Comparison of ENCODE assay signal across 1 cellular context in the genomic region with DNA sequence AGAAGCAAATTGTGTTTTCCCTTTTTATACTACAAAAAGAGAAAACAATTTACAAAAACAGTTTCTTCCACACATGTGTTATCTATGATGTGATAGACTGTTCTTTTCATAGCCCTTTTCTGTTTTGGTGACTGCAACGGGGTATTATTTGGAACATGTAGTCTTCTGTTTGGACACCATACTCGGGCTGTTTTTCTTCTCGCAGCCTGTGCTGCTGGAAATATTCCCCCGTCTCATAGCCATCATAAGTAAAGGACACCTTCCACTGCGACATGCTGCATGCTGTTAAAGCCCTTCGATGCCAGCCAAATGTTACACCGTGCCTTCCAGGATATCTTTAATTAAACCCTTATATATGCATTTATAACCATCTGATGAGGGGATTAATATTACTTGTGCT.
TF ChIP-seq lines count a peak whose summit lies in the region.

No MANE protein-coding gene starts in this region.

TF ChIP-seq in IMR-90, 13 proteins besides CTCF, POLR2A, EP300 and RAD21 (continued from another document):
- TF ChIP-seq, protein P1, sequence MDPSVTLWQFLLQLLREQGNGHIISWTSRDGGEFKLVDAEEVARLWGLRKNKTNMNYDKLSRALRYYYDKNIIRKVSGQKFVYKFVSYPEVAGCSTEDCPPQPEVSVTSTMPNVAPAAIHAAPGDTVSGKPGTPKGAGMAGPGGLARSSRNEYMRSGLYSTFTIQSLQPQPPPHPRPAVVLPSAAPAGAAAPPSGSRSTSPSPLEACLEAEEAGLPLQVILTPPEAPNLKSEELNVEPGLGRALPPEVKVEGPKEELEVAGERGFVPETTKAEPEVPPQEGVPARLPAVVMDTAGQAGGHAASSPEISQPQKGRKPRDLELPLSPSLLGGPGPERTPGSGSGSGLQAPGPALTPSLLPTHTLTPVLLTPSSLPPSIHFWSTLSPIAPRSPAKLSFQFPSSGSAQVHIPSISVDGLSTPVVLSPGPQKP (IDR thresholded peaks at IDR 0.05; ENCODE audit: borderline replicate concordance, low read depth, low read length) = no peak
- TF ChIP-seq MAFK (IDR thresholded peaks at IDR 0.05; ENCODE audit: low read depth, low read length) (no peak), MXI1 (IDR thresholded peaks at IDR 0.05; ENCODE audit: borderline replicate concordance, low read depth, low read length) (no peak), NFE2L2 (IDR thresholded peaks at IDR 0.05; ENCODE audit: low read depth, low read length) (no peak)
